Comparison of ENCODE assay signal across 14 cellular contexts in the genomic region with DNA sequence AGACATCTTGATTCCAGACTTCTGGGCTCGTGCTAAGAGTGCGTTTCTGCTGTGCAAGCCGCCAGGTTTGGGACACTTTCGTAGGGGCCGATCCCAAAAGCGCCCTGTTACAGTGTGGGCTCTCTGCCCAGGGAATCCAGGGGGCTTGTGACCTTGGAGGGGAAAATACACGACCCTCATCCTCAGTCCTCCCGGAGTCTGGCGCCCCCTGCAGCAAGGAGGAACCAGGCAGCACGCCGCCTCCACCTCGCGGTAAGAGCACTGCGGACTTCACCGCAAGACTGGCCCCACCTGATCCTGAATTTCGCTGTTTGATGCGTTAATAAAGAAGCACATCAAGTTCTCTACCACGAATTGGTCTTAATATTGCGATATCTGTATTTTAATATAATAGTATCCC. TPM values are rescaled to one million over a fixed set of nuclear protein-coding genes. Genes with fewer than 3 reads are reported as not detected.
DNase-seq lines count a peak whose midpoint lies in the region; ATAC-seq and TF ChIP-seq lines count a peak whose summit lies in the region.
"Had no signal": no experiment of that assay in that cellular context is flagged by ENCODE, and none has a peak within 500 bp of the region (broad histone marks: within the 10 kb centered on the region; RNA-seq: fewer than 3 reads in every experiment).

No MANE protein-coding gene starts in this region.

- no peaks in the 10 kb centered on the region for H3K9me3 ChIP-seq in left ventricle myocardium inferior (replicated peaks)
- no peaks in the 10 kb centered on the region for H3K9me3 ChIP-seq in NT2/D1 (ENCODE audit: insufficient read depth, low read length)
- no peaks in the 10 kb centered on the region for H3K9me3 ChIP-seq in upper lobe of right lung

- no peak for ATAC-seq in Right ventricle myocardium superior (ENCODE audit: poor library complexity)
- ATAC-seq in upper lobe of right lung = no peak

- H3K9ac ChIP-seq in NT2/D1 (ENCODE audit: insufficient read length, low read depth) = peak overlapping the region; percentile 50

- intact Hi-C loops in left ventricle myocardium inferior (cut with micrococcal nuclease) (no loop called here), Right ventricle myocardium superior (cut with DNase I) (no loop called here), upper lobe of right lung (cut with DNase I) (no loop called here)

- no peak overlapping the region for H3K27ac ChIP-seq in left ventricle myocardium inferior (replicated peaks)
- no peak overlapping the region for H3K27ac ChIP-seq in upper lobe of right lung

- H3K4me1 ChIP-seq in left ventricle myocardium inferior = peaks cover 31% of the 10 kb centered on the region
- peaks cover 11% of the 10 kb centered on the region for H3K4me1 ChIP-seq in NT2/D1 (ENCODE audit: insufficient read depth, insufficient read length)
- peaks cover 14% of the 10 kb centered on the region for H3K4me1 ChIP-seq in upper lobe of right lung

- no peak for DNase-seq in left ventricle myocardium inferior
- no peak for DNase-seq in Right ventricle myocardium superior
- DNase-seq in NT2/D1 (ENCODE audit: low read depth, low spot score) = no peak
- DNase-seq in epithelial cell of proximal tubule (ENCODE audit: low read depth) = no peak
- DNase-seq in upper lobe of right lung = no peak
- DNase-seq in nucleus accumbens (lab: John Stamatoyannopoulos, UW) = no peak
- DNase-seq in HUDEP-2 (lab: John Stamatoyannopoulos, UW; ENCODE audit: unreplicated experiment in 76 of 76) = no peak
- DNase-seq in HPDE6-E6E7 (ENCODE audit: extremely low spot score) = no peak
- DNase-seq: activated B cell treated with CpG ODN at 0.5 μM for 24 hours; CD4-positive, alpha-beta memory T cell; mesenchymal stem cell; NCI-H2107; SIG-M5 had no signal

- TF ChIP-seq CTCF in left ventricle myocardium inferior (IDR thresholded peaks at IDR 0.05; ENCODE audit: borderline replicate concordance) (peak; percentile 33), epithelial cell of proximal tubule (conservative IDR thresholded peaks at IDR 0.05; ENCODE audit: low read depth, low read length) (peak; percentile 54), upper lobe of right lung (IDR thresholded peaks at IDR 0.05) (peak; percentile 23)

- no peak overlapping the region for H3K4me3 ChIP-seq in left ventricle myocardium inferior
- no peak overlapping the region for H3K4me3 ChIP-seq in NT2/D1 (ENCODE audit: insufficient read length, low read depth)
- no peak overlapping the region for H3K4me3 ChIP-seq in epithelial cell of proximal tubule (ENCODE audit: low read depth, low read length)
- H3K4me3 ChIP-seq in upper lobe of right lung = no peak overlapping the region

- H3K27me3 ChIP-seq in left ventricle myocardium inferior (ENCODE audit: low read depth) (no peaks in the 10 kb centered on the region), NT2/D1 (ENCODE audit: insufficient read depth, insufficient read length) (no peaks in the 10 kb centered on the region), upper lobe of right lung (no peaks in the 10 kb centered on the region)

- H3K36me3 ChIP-seq in left ventricle myocardium inferior (peaks cover 60% of the 10 kb centered on the region), NT2/D1 (ENCODE audit: insufficient read depth, insufficient read length, low read length) (peaks cover 68% of the 10 kb centered on the region), upper lobe of right lung (peaks cover 35% of the 10 kb centered on the region)

RNA-seq across cellular contexts. Expression of a gene that starts 5.2 kb away (rescaled TPM):
- 54.3 TPM for total RNA-seq in left ventricle myocardium inferior
- 54.5 TPM for total RNA-seq in Right ventricle myocardium superior
- total RNA-seq in epithelial cell of proximal tubule = 37.9 and 60.0 TPM in 2 replicates
- total RNA-seq in upper lobe of right lung = 36.0 TPM

RNA-seq across cellular contexts. Expression of a gene that starts 11.5 kb away (rescaled TPM):
- not detected for total RNA-seq in left ventricle myocardium inferior
- total RNA-seq in Right ventricle myocardium superior = not detected
- 0.29 TPM in 1 of 2 replicates, not detected in the other for total RNA-seq in epithelial cell of proximal tubule
- total RNA-seq in upper lobe of right lung = 0.52 TPM
- total RNA-seq: activated T-helper 1 cell treated with anti-CD3 and anti-CD28 coated beads, Interleukin-12 subunit alpha, Interleukin-12 subunit beta, Interleukin-2, Interleukin-4 antibody, amounts not matched to agents 30 ng/mL and 10 ng/mL and 1 ng/mL, durations not matched to agents 14 hours and 24 hours and 36 hours had no signal

RNA-seq across cellular contexts. Expression of a gene that starts 34.8 kb away (rescaled TPM):
- total RNA-seq in left ventricle myocardium inferior (25.5 TPM), Right ventricle myocardium superior (21.2 TPM), epithelial cell of proximal tubule (102 and 161 TPM in 2 replicates), upper lobe of right lung (32.9 TPM)

RNA-seq across cellular contexts. Expression of a gene that starts 38.5 kb away (rescaled TPM):
- total RNA-seq in left ventricle myocardium inferior = 21.9 TPM
- 4.1 TPM for total RNA-seq in Right ventricle myocardium superior
- total RNA-seq in epithelial cell of proximal tubule = 0.22 TPM in 1 of 2 replicates, not detected in the other
- 0.52 TPM for total RNA-seq in upper lobe of right lung

RNA-seq across cellular contexts. Expression of a gene that starts 48.0 kb away (rescaled TPM):
- total RNA-seq in left ventricle myocardium inferior (56.1 TPM), Right ventricle myocardium superior (27.4 TPM), epithelial cell of proximal tubule (199 and 483 TPM in 2 replicates), upper lobe of right lung (114 TPM)
